7 cellular contexts compared by ENCODE assay signal in genomic region chr14:70133461-70133860, GRCh38. TPM values are rescaled to one million over a fixed set of nuclear protein-coding genes. Genes with fewer than 3 reads are reported as not detected.
"Had no signal": no experiment of that assay in that cellular context is flagged by ENCODE, and none has a peak within 500 bp of the region (broad histone marks: within the 10 kb centered on the region; RNA-seq: fewer than 3 reads in every experiment).

No MANE protein-coding gene starts in this region.

- H3K4me3 Mint-ChIP-seq: IgD-negative memory B cell had no signal

- H3K9ac ChIP-seq: KMS-11 had no signal

- H3K4me2 ChIP-seq: KMS-11 had no signal

- H3K36me3 Mint-ChIP-seq: IgD-negative memory B cell had no signal

- FAIRE-seq: K562 had no signal

- H3K4me3 ChIP-seq: K562 had no signal

- H3K27ac Mint-ChIP-seq: IgD-negative memory B cell had no signal

- ATAC-seq: K562 had no signal

- H3K27ac ChIP-seq: HL-60, KMS-11 had no signal

- H3K9me3 Mint-ChIP-seq: IgD-negative memory B cell had no signal

- DNase-seq: KBM-7, KG1 had no signal

- H3K4me1 Mint-ChIP-seq: IgD-negative memory B cell had no signal

RNA-seq across cellular contexts. Expression of gene SLC8A3, which starts 55.3 kb away (rescaled TPM):
- total RNA-seq: HT-29, K562 had no signal
- polyA plus RNA-seq: IgD-negative memory B cell, K562 had no signal
